ENCODE assay signal across 1 cellular context in the genomic region with DNA sequence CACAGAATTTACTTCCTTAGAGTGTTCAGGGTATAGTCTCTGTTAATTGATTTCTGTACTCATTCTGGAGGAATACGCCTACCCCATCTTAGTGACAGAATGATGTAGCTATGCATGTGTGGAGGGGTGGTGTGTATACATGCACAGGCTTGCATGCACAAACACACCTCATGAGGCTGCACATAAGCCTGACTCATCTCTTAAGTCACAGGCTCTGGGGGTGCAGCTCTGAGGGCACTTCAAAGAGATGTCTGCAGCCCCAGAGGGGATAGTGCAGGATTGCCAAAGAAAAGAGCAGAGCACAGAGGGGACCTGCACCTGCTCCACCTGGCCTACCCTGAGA.
TF ChIP-seq lines count a peak whose summit lies in the region.

No MANE protein-coding gene starts in this region.

TF ChIP-seq in SK-N-SH treated with all-trans-retinoic acid at 6 μM for 48 hours, 23 proteins besides CTCF, POLR2A, EP300 and RAD21 (continued from another document):
- TF ChIP-seq, protein P1, sequence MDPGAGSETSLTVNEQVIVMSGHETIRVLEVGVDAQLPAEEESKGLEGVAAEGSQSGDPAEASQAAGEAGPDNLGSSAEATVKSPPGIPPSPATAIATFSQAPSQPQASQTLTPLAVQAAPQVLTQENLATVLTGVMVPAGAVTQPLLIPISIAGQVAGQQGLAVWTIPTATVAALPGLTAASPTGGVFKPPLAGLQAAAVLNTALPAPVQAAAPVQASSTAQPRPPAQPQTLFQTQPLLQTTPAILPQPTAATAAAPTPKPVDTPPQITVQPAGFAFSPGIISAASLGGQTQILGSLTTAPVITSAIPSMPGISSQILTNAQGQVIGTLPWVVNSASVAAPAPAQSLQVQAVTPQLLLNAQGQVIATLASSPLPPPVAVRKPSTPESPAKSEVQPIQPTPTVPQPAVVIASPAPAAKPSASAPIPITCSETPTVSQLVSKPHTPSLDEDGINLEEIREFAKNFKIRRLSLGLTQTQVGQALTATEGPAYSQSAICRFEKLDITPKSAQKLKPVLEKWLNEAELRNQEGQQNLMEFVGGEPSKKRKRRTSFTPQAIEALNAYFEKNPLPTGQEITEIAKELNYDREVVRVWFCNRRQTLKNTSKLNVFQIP (CRISPR knock-in tag; IDR thresholded peaks at IDR 0.05; ENCODE audit: borderline replicate concordance, low read depth): no peak
- TF ChIP-seq, protein P2, sequence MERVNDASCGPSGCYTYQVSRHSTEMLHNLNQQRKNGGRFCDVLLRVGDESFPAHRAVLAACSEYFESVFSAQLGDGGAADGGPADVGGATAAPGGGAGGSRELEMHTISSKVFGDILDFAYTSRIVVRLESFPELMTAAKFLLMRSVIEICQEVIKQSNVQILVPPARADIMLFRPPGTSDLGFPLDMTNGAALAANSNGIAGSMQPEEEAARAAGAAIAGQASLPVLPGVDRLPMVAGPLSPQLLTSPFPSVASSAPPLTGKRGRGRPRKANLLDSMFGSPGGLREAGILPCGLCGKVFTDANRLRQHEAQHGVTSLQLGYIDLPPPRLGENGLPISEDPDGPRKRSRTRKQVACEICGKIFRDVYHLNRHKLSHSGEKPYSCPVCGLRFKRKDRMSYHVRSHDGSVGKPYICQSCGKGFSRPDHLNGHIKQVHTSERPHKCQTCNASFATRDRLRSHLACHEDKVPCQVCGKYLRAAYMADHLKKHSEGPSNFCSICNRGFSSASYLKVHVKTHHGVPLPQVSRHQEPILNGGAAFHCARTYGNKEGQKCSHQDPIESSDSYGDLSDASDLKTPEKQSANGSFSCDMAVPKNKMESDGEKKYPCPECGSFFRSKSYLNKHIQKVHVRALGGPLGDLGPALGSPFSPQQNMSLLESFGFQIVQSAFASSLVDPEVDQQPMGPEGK (CRISPR knock-in tag; IDR thresholded peaks at IDR 0.05; ENCODE audit: borderline replicate concordance): no peak
- TF ChIP-seq RARB (CRISPR knock-in tag; IDR thresholded peaks at IDR 0.05) (no peak), ZNF70 (CRISPR knock-in tag; IDR thresholded peaks at IDR 0.05) (no peak), TOX (CRISPR knock-in tag; IDR thresholded peaks at IDR 0.05; ENCODE audit: borderline replicate concordance) (no peak)
TF ChIP-seq in SK-N-SH treated with all-trans-retinoic acid at 6 μM for 48 hours: peak in this region for 0.
